8 cellular contexts compared by ENCODE assay signal in the genomic region with DNA sequence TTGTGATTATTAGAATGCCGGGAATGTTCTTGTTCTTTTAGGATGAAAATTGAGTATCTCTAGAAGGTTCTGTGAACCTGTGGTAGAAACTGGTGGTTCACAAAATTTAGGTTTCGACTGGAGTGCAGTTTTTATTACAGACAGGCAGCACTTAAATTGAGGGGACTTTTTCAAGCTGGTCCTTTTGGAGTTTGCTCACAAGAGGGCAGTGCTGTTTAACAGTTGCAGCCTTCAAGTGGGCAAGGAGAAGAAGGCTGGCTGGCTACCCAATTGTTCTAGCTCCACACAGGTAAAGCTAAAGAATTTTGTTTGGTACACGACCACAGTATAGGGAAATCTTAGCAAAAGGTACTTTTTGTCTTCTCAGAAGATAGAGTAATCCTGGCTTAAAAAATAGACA.
DNase-seq lines count a peak whose midpoint lies in the region; ATAC-seq, FAIRE-seq and TF ChIP-seq lines count a peak whose summit lies in the region.

No MANE protein-coding gene starts in this region.

- H3K79me1 ChIP-seq in neuronal stem cell (ENCODE audit: low read depth, low read length): no peaks in the 10 kb centered on the region

- no peak overlapping the region for H3K14ac ChIP-seq in neuronal stem cell (ENCODE audit: low read length)

- no peak overlapping the region for H4K8ac ChIP-seq in neuronal stem cell (ENCODE audit: low read depth, low read length)

- H3K9me3 ChIP-seq in neuronal stem cell (replicated peaks in 1 of 2; ENCODE audit: control insufficient read depth in 2 of 2, insufficient read depth in 1 of 2, low read depth in 1 of 2, low read length in 2 of 2): no peaks in the 10 kb centered on the region

- no peak overlapping the region for H4K91ac ChIP-seq in neuronal stem cell (ENCODE audit: low read depth, low read length, poor library complexity)

- TF ChIP-seq CTCF in BJ (IDR thresholded peaks at IDR 0.05; ENCODE audit: insufficient read depth, low read depth, low read length) (peak; percentile 77), WTC11 (IDR thresholded peaks at IDR 0.05) (peak; percentile 46; the same call in 1 of the 2 replicates), fibroblast of pulmonary artery (IDR thresholded peaks at IDR 0.05; ENCODE audit: low read length, missing control alignments) (peak; percentile 81)

- no peak overlapping the region for H2AK5ac ChIP-seq in neuronal stem cell (ENCODE audit: low read depth, low read length)

- H3K9ac ChIP-seq in neuronal stem cell (ENCODE audit: low read depth, low read length, poor library complexity): no peak overlapping the region

- peaks cover 7% of the 10 kb centered on the region; the same call in 1 of the 2 replicates for H3K4me1 Mint-ChIP-seq in WTC11
- H3K4me1 Mint-ChIP-seq in T-helper 2 cell treated with Interferon-gamma antibody and Interleukin-4, amounts not matched to agents 5 μg/mL and 100 μg/mL, for 36 hours (ENCODE audit: low read depth): no peaks in the 10 kb centered on the region

- H3K27ac Mint-ChIP-seq in WTC11: no peak overlapping the region
- H3K27ac Mint-ChIP-seq in T-helper 2 cell treated with Interferon-gamma antibody and Interleukin-4, amounts not matched to agents 5 μg/mL and 100 μg/mL, for 36 hours: no peak overlapping the region

- H3K27me3 ChIP-seq in BJ (ENCODE audit: control insufficient read depth, insufficient read depth, low read length): peaks cover 1% of the 10 kb centered on the region; the same call in 1 of the 2 replicates
- no peaks in the 10 kb centered on the region for H3K27me3 ChIP-seq in neuronal stem cell (ENCODE audit: control insufficient read depth in 3 of 3, insufficient read depth in 3 of 3, low read depth in 1 of 3, low read length in 3 of 3)

- H2AFZ ChIP-seq in neuronal stem cell (ENCODE audit: low read length): peak overlapping the region; percentile 21

- no peak overlapping the region for H3K23ac ChIP-seq in neuronal stem cell (ENCODE audit: low read depth, low read length, poor library complexity)

- FAIRE-seq in GM18507 (lab: Jason Lieb, UNC): peak; percentile 72

- H3K4ac ChIP-seq in neuronal stem cell (ENCODE audit: low read length): no peak overlapping the region

- H2BK5ac ChIP-seq in neuronal stem cell (ENCODE audit: low read length): no peak overlapping the region

- H3K4me1 ChIP-seq in neuronal stem cell (ENCODE audit: control insufficient read depth in 2 of 2, insufficient read depth in 1 of 2, low read depth in 1 of 2, low read length in 2 of 2): peaks cover 0 to 3% of the 10 kb centered on the region in 2 donors

- no peaks in the 10 kb centered on the region for H3K36me3 Mint-ChIP-seq in WTC11
- H3K36me3 Mint-ChIP-seq in T-helper 2 cell treated with Interferon-gamma antibody and Interleukin-4, amounts not matched to agents 5 μg/mL and 100 μg/mL, for 36 hours (ENCODE audit: low read depth): no peaks in the 10 kb centered on the region

- H3K36me3 ChIP-seq in BJ (ENCODE audit: control insufficient read depth, insufficient read depth, low read length): no peaks in the 10 kb centered on the region
- H3K36me3 ChIP-seq in neuronal stem cell (replicated peaks in 1 of 2; ENCODE audit: control insufficient read depth in 2 of 2, insufficient read depth in 2 of 2, low read length in 2 of 2): no peaks in the 10 kb centered on the region

- ATAC-seq in HG03045 (IDR thresholded peaks at IDR 0.05; ENCODE audit: unreplicated experiment): peak; percentile 69
- peak; percentile 89 for ATAC-seq in WTC11

- 100% methylated on average over 1 of the region's 3 CpGs; no CpG with 5 or more reads in 1 of the 2 donors for WGBS in neuronal stem cell (ENCODE audit: extremely low coverage in 2 of 2, insufficient read length in 2 of 2, insufficient replicate concordance in 1 of 2), 2 donors

- no peak overlapping the region for H3K18ac ChIP-seq in neuronal stem cell (ENCODE audit: low read length)

- H3K4me3 ChIP-seq in BJ (ENCODE audit: low read depth, low read length): no peak overlapping the region
- H3K4me3 ChIP-seq in fibroblast of pulmonary artery (replicated peaks; ENCODE audit: low read depth, low read length): no peak overlapping the region
- H3K4me3 ChIP-seq in neuronal stem cell (ENCODE audit: low read length in 2 of 2): no peak overlapping the region

- H3K4me2 ChIP-seq in neuronal stem cell (ENCODE audit: insufficient read depth, low read length, poor library complexity, severe bottlenecking): no peak overlapping the region

- POLR2A ChIA-PET in BJ (lab: Charles Lee): no interaction called here
- POLR2A ChIA-PET in WTC11 (lab: Charles Lee): no interaction called here

- H3K27me3 Mint-ChIP-seq in WTC11 (ENCODE audit: low read depth): no peaks in the 10 kb centered on the region
- peaks cover 11% of the 10 kb centered on the region for H3K27me3 Mint-ChIP-seq in T-helper 2 cell treated with Interferon-gamma antibody and Interleukin-4, amounts not matched to agents 5 μg/mL and 100 μg/mL, for 36 hours (ENCODE audit: low read depth)

- no peak overlapping the region for H3K27ac ChIP-seq in neuronal stem cell (replicated peaks; ENCODE audit: low read length)

- H3K4me3 Mint-ChIP-seq in WTC11: no peak overlapping the region
- H3K4me3 Mint-ChIP-seq in T-helper 2 cell treated with Interferon-gamma antibody and Interleukin-4, amounts not matched to agents 5 μg/mL and 100 μg/mL, for 36 hours: no peak overlapping the region

- H3K9me3 Mint-ChIP-seq in WTC11: peaks cover 2% of the 10 kb centered on the region; the same call in 1 of the 2 replicates
- H3K9me3 Mint-ChIP-seq in T-helper 2 cell treated with Interferon-gamma antibody and Interleukin-4, amounts not matched to agents 5 μg/mL and 100 μg/mL, for 36 hours: peaks cover 2% of the 10 kb centered on the region

- CTCF ChIA-PET in BJ (lab: Yijun Ruan, JAX): interaction anchor here (0.7 to 2.8 kb wide), 17 partner anchors 10 to 860 kb away, joined by 3 to 16 read pairs (median 4); no protein-coding TSS in a partner anchor
- CTCF ChIA-PET in WTC11 (lab: Charles Lee): interaction anchor here (0.5 to 1.5 kb wide), 35 partner anchors 8 to 651 kb away, joined by 3 to 38 read pairs (median 3); no protein-coding TSS in a partner anchor

- no peak overlapping the region for H2BK12ac ChIP-seq in neuronal stem cell (ENCODE audit: low read length)

- DNase-seq in BJ (ENCODE audit: low read depth): peak; percentile 16
- no peak for DNase-seq in GM18507 (ENCODE audit: extremely low spot score, insufficient read length, low read depth)
- DNase-seq in NCI-H2171 treated with DMSO at 0.1 percent for 48 hours (lab: John Stamatoyannopoulos, UW): peak; percentile 76
- peak; percentile 60 for DNase-seq in WTC11 (ENCODE audit: low spot score)
- peak; percentile 83 for DNase-seq in fibroblast of pulmonary artery (ENCODE audit: low read depth)
- DNase-seq in neuronal stem cell (ENCODE audit: low spot score): peak; percentile 51
- DNase-seq in T-helper 2 cell treated with Interferon-gamma antibody and Interleukin-4, amounts not matched to agents 5 μg/mL and 100 μg/mL, for 36 hours (ENCODE audit: low spot score): no peak

- no peak overlapping the region for H2BK120ac ChIP-seq in neuronal stem cell (ENCODE audit: low read depth, low read length)

- no peak overlapping the region for H2BK15ac ChIP-seq in neuronal stem cell (ENCODE audit: low read length)

TF ChIP-seq in WTC11, 78 proteins besides CTCF, POLR2A, EP300 and RAD21 (continues in another document):
- TF ChIP-seq, protein P1, sequence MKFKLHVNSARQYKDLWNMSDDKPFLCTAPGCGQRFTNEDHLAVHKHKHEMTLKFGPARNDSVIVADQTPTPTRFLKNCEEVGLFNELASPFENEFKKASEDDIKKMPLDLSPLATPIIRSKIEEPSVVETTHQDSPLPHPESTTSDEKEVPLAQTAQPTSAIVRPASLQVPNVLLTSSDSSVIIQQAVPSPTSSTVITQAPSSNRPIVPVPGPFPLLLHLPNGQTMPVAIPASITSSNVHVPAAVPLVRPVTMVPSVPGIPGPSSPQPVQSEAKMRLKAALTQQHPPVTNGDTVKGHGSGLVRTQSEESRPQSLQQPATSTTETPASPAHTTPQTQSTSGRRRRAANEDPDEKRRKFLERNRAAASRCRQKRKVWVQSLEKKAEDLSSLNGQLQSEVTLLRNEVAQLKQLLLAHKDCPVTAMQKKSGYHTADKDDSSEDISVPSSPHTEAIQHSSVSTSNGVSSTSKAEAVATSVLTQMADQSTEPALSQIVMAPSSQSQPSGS (CRISPR knock-in tag; IDR thresholded peaks at IDR 0.05; ENCODE audit: borderline replicate concordance, low read depth): no peak
- TF ChIP-seq, protein P2, sequence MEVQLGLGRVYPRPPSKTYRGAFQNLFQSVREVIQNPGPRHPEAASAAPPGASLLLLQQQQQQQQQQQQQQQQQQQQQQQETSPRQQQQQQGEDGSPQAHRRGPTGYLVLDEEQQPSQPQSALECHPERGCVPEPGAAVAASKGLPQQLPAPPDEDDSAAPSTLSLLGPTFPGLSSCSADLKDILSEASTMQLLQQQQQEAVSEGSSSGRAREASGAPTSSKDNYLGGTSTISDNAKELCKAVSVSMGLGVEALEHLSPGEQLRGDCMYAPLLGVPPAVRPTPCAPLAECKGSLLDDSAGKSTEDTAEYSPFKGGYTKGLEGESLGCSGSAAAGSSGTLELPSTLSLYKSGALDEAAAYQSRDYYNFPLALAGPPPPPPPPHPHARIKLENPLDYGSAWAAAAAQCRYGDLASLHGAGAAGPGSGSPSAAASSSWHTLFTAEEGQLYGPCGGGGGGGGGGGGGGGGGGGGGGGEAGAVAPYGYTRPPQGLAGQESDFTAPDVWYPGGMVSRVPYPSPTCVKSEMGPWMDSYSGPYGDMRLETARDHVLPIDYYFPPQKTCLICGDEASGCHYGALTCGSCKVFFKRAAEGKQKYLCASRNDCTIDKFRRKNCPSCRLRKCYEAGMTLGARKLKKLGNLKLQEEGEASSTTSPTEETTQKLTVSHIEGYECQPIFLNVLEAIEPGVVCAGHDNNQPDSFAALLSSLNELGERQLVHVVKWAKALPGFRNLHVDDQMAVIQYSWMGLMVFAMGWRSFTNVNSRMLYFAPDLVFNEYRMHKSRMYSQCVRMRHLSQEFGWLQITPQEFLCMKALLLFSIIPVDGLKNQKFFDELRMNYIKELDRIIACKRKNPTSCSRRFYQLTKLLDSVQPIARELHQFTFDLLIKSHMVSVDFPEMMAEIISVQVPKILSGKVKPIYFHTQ (CRISPR knock-in tag; IDR thresholded peaks at IDR 0.05): no peak

Comparison
In these comparisons a context has a peak if more than half of its experiments do, and no peak if none do; other contexts are left out.
1. DNase-seq: peak in BJ (single experiment), NCI-H2171 treated with DMSO at 0.1 percent for 48 hours (single experiment), WTC11 (single experiment), fibroblast of pulmonary artery (single experiment) and neuronal stem cell (single experiment); none in GM18507 (single experiment) and T-helper 2 cell treated with Interferon-gamma antibody and Interleukin-4, amounts not matched to agents 5 μg/mL and 100 μg/mL, for 36 hours (single experiment).
2. Peak in every context shown above with its lines, with median percentiles within 50 percentile points of each other: CTCF ChIP-seq.